9 cellular contexts compared by ENCODE assay signal in the genomic region with DNA sequence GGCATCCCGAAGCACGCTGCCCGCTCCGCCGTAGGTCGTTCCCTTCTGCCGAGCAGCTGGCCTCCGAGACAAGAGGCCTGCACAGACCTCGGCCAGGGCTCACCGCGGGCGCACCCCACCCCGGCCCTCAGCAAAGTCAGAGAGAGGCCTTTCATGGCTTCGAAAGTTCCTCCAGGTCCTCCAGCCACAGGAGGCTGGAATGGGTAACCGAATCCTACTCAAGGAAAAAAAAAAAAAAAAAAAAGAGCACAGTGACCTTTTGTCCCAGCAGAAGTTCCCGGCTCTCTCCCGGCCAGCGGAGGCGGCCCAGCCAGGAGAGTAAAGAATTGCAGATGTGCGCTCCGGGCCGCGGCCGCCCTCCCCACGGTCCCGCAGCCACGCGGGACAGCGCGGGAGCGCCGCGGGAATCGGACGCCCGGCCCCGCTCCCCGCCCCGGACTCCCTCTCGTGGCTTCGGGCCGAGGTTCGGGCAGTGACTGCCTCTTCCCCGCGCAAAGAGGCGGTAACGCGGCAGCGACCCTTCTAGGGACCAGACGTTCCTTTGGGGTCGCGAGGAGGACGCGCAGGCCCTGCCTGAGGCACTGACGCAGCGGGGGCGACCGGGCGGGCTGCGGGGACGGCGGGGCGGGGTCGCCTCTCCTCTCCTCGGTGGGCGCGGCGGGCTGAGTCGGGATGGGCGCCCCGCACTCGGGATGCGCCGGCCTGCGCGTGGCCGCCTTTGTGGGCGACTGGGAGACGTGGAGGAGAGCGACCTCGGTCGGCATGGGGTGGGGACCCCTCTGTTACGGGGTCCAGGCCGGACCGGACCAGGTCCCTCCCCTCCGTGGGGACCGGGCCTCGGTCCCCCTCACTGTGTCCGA. TPM values are rescaled to one million over a fixed set of nuclear protein-coding genes. Genes with fewer than 3 reads are reported as not detected.
DNase-seq lines count a peak whose midpoint lies in the region; ATAC-seq and TF ChIP-seq lines count a peak whose summit lies in the region.
"Had no signal": no experiment of that assay in that cellular context is flagged by ENCODE, and none has a peak within 500 bp of the region (broad histone marks: within the 10 kb centered on the region; RNA-seq: fewer than 3 reads in every experiment).

No MANE protein-coding gene starts in this region.

- H3K27me3 Mint-ChIP-seq in activated naive CD8-positive, alpha-beta T cell = peaks cover 18% of the 10 kb centered on the region

- H3K27me3 ChIP-seq in hepatocyte (peaks cover 40% of the 10 kb centered on the region), skeletal muscle satellite cell (ENCODE audit: control insufficient read depth, insufficient read depth, low read length) (peaks cover 3% of the 10 kb centered on the region)

- DNase-seq in NCI-H524 (lab: John Stamatoyannopoulos, UW) = peak; percentile 9 to 39
- DNase-seq in NCI-H524 treated with DMSO at 0.1 percent for 48 hours (lab: John Stamatoyannopoulos, UW) = no peak
- peak; percentile 48 for DNase-seq in hepatocyte (ENCODE audit: low spot score)
- DNase-seq in NCI-H2107 (lab: John Stamatoyannopoulos, UW) = no peak

- peak overlapping the region; percentile 89 for H3K9ac ChIP-seq in skeletal muscle satellite cell (ENCODE audit: low read depth, low read length)

- H3K4me2 ChIP-seq in hepatocyte = peak overlapping the region; percentile 88
- peak overlapping the region; percentile 100 for H3K4me2 ChIP-seq in skeletal muscle satellite cell (ENCODE audit: low read length)

- no peaks in the 10 kb centered on the region for H3K36me3 Mint-ChIP-seq in activated naive CD8-positive, alpha-beta T cell

- H3K9me3 Mint-ChIP-seq in activated naive CD8-positive, alpha-beta T cell (ENCODE audit: low read depth) = no peaks in the 10 kb centered on the region

- WGBS in hepatocyte (ENCODE audit: low lambda C conversion rate, missing lambda C conversion rate) = 6% methylated on average over 30 of the region's 89 CpGs

- ATAC-seq in GM21367 (IDR thresholded peaks at IDR 0.05; ENCODE audit: unreplicated experiment) = no peak
- ATAC-seq in HG03097 (IDR thresholded peaks at IDR 0.05; ENCODE audit: low FRiP score, unreplicated experiment) = no peak

- H3K36me3 ChIP-seq in hepatocyte (replicated peaks; ENCODE audit: insufficient read depth, low read depth) (no peaks in the 10 kb centered on the region), skeletal muscle satellite cell (ENCODE audit: insufficient read depth, low read length) (peaks cover 3% of the 10 kb centered on the region)

- H3K9me2 ChIP-seq in hepatocyte (replicated peaks; ENCODE audit: insufficient read depth) = no peaks in the 10 kb centered on the region

- no peaks in the 10 kb centered on the region for H4K20me1 ChIP-seq in hepatocyte (ENCODE audit: insufficient read depth, poor library complexity, severe bottlenecking)

- no peaks in the 10 kb centered on the region for H3K9me3 ChIP-seq in hepatocyte (ENCODE audit: low read depth)
- no peaks in the 10 kb centered on the region for H3K9me3 ChIP-seq in skeletal muscle satellite cell (replicated peaks; ENCODE audit: low read length)

- H3K4me3 ChIP-seq in hepatocyte = peak overlapping the region; percentile 85
- peak overlapping the region; percentile 94 for H3K4me3 ChIP-seq in skeletal muscle satellite cell (ENCODE audit: low read length)

- H3K27ac ChIP-seq in hepatocyte = no peak overlapping the region
- H3K27ac ChIP-seq: C4-2B had no signal

- H3K4me1 Mint-ChIP-seq in activated naive CD8-positive, alpha-beta T cell (ENCODE audit: low read depth) = peaks cover 7% of the 10 kb centered on the region

- H3K4me1 ChIP-seq in hepatocyte (ENCODE audit: insufficient read depth) = peaks cover 14% of the 10 kb centered on the region
- H3K4me1 ChIP-seq in skeletal muscle satellite cell (ENCODE audit: control insufficient read depth, insufficient read depth, low read length) = peaks cover 18% of the 10 kb centered on the region

- H3K27ac Mint-ChIP-seq in activated naive CD8-positive, alpha-beta T cell = no peak overlapping the region

- no peaks in the 10 kb centered on the region for H3K79me2 ChIP-seq in hepatocyte

- TF ChIP-seq CTCF in hepatocyte (IDR thresholded peaks at IDR 0.05; ENCODE audit: poor library complexity) = no peak

- peak overlapping the region; percentile 33 for H2AFZ ChIP-seq in hepatocyte

- H3K4me3 Mint-ChIP-seq in activated naive CD8-positive, alpha-beta T cell = peak overlapping the region; percentile 72

RNA-seq across cellular contexts. Expression of a gene that starts 0.8 kb away (rescaled TPM):
- 15.9 and 25.0 TPM in 2 replicates for total RNA-seq in hepatocyte
- polyA plus RNA-seq in hepatocyte = 44.6 and 46.6 TPM in 2 replicates
- 140 and 190 TPM in 2 replicates for total RNA-seq in skeletal muscle satellite cell (2012; rRNA removed)

Comparison
In these comparisons a context has a peak if more than half of its experiments do, and no peak if none do; other contexts are left out.
1. DNase-seq: peak in NCI-H524 (2 of 2) and hepatocyte (single experiment); none in NCI-H524 treated with DMSO at 0.1 percent for 48 hours (single experiment) and NCI-H2107 (single experiment).